ENCODE assay signal across 8 cellular contexts in genomic region chr3:153161714-153162512, GRCh38. TPM values are rescaled to one million over a fixed set of nuclear protein-coding genes. Genes with fewer than 3 reads are reported as not detected.
DNase-seq lines count a peak whose midpoint lies in the region; ATAC-seq and TF ChIP-seq lines count a peak whose summit lies in the region.

RAP2B (plus strand) TSS chr3:153162226; CDS start chr3:153162694, 468 bp downstream.

- TF ChIP-seq CTCF in GM10248 (IDR thresholded peaks at IDR 0.05; ENCODE audit: control extremely low read depth, extremely low read depth, low read depth, missing control alignments) (no peak), HFFc6 (IDR thresholded peaks at IDR 0.05) (no peak), NB4 (IDR thresholded peaks at IDR 0.05; ENCODE audit: low read depth, low read length) (no peak), heart left ventricle (IDR thresholded peaks at IDR 0.05) (peak in 1 of 12 donors; percentile 10), type B pancreatic cell (conservative IDR thresholded peaks at IDR 0.05) (no peak)

- intact Hi-C loops in heart left ventricle (cut with DNase I): loop anchor here in 8 of 10 donors (2.0 to 10.0 kb wide), 13 partner anchors 60 to 605 kb away; no protein-coding TSS in a partner anchor
- intact Hi-C loops in posterior cingulate gyrus (cut with DNase I): loop anchor here (10.0 kb wide), 1 partner anchor 603 kb away; no protein-coding TSS in a partner anchor

- peak within 1 kb of the TSS; percentile 96 for H3K27ac Mint-ChIP-seq in HFFc6
- H3K27ac Mint-ChIP-seq in T-cell: peak within 1 kb of the TSS; percentile 96
- peak within 1 kb of the TSS; percentile 99 for H3K27ac Mint-ChIP-seq in type B pancreatic cell

- no peaks in the 10 kb centered on the region for H3K27me3 ChIP-seq in heart left ventricle

- DNase-seq in GM10248 (ENCODE audit: extremely low spot score) (peak; percentile 94), HFFc6 (peak; percentile 92), NB4 (ENCODE audit: low read depth) (peak; percentile 96), T-cell (peak; percentile 79 to 97 (median 86)), heart left ventricle (peak; percentile 96 to 98 (median 97)), posterior cingulate gyrus (peak; percentile 88 to 98 (median 92)), type B pancreatic cell (ENCODE audit: extremely low spot score, unreplicated experiment) (peak; percentile 94)

- POLR2A ChIA-PET in GM10248 (lab: Yijun Ruan, JAX): no interaction called here
- POLR2A ChIA-PET in T-cell (lab: Charles Lee): interaction anchor here (0.6 to 2.0 kb wide), 5 partner anchors 13 to 896 kb away, joined by 3 to 7 read pairs (median 4); no protein-coding TSS in a partner anchor

- peaks cover 5% of the 10 kb centered on the region for H3K27me3 Mint-ChIP-seq in HFFc6 (ENCODE audit: insufficient read depth)
- H3K27me3 Mint-ChIP-seq in T-cell: no peaks in the 10 kb centered on the region
- no peaks in the 10 kb centered on the region for H3K27me3 Mint-ChIP-seq in type B pancreatic cell

- H3K27ac ChIP-seq in adipose tissue (ENCODE audit: low read depth, low read length) (peak within 1 kb of the TSS; percentile 86), heart left ventricle (peak within 1 kb of the TSS; percentile 64 to 98 (median 89))

- TF ChIP-seq POLR2A in NB4 (IDR thresholded peaks at IDR 0.05; ENCODE audit: extremely low read depth, insufficient read length) (peak; percentile 92), heart left ventricle (IDR thresholded peaks at IDR 0.05) (peak; percentile 58 to 98)

- no peaks in the 10 kb centered on the region for H3K9me3 Mint-ChIP-seq in HFFc6
- H3K9me3 Mint-ChIP-seq in T-cell: no peaks in the 10 kb centered on the region
- no peaks in the 10 kb centered on the region for H3K9me3 Mint-ChIP-seq in type B pancreatic cell

- H3K4me1 Mint-ChIP-seq in HFFc6 (ENCODE audit: low read depth): peaks cover 43% of the 10 kb centered on the region
- H3K4me1 Mint-ChIP-seq in T-cell: peaks cover 37 to 45% (median 44%) of the 10 kb centered on the region in 3 donors
- peaks cover 45% of the 10 kb centered on the region for H3K4me1 Mint-ChIP-seq in type B pancreatic cell (ENCODE audit: unreplicated experiment)

- H3K36me3 Mint-ChIP-seq in HFFc6 (ENCODE audit: low read depth) (peaks cover 44% of the 10 kb centered on the region), T-cell (peaks cover 6% of the 10 kb centered on the region), type B pancreatic cell (peaks cover 32% of the 10 kb centered on the region)

- H3K4me3 ChIP-seq in NB4 (ENCODE audit: low read depth, low read length) (peak within 1 kb of the TSS; percentile 91), heart left ventricle (peak within 1 kb of the TSS; percentile 44 to 98 (median 82))

- ATAC-seq in T-cell (replicated peaks in 1 of 4) (peak; percentile 61 to 67 (median 66)), heart left ventricle (peak; percentile 79 to 94 (median 91))

- WGBS in adipose tissue, 3 donors: 0 to 1% (median 0%) methylated on average over 74 to 91 of the region's 91 CpGs
- WGBS in heart left ventricle, 4 donors: 0 to 1% (median 1%) methylated on average over 25 to 91 of the region's 91 CpGs

- H3K4me3 Mint-ChIP-seq in HFFc6 (peak within 1 kb of the TSS; percentile 99), T-cell (peak within 1 kb of the TSS; percentile 96 to 99 (median 98)), type B pancreatic cell (peak within 1 kb of the TSS; percentile 99)

- peaks cover 0 to 12% (median 0%) of the 10 kb centered on the region in 9 donors for H3K36me3 ChIP-seq in heart left ventricle

- CTCF ChIA-PET in GM10248 (lab: Yijun Ruan, JAX) (interaction anchor here (1.0 to 1.7 kb wide), 4 partner anchors 20 to 606 kb away, joined by 3 to 6 read pairs (median 4); no protein-coding TSS in a partner anchor), T-cell (lab: Charles Lee) (interaction anchor here (0.5 to 1.8 kb wide), 19 partner anchors 8 to 1994 kb away, joined by 3 to 12 read pairs (median 4); no protein-coding TSS in a partner anchor)

- H3K4me1 ChIP-seq in heart left ventricle: peaks cover 0 to 39% (median 21%) of the 10 kb centered on the region in 12 donors

- H3K9me3 ChIP-seq in heart left ventricle: no peaks in the 10 kb centered on the region

RNA-seq across cellular contexts. Expression of gene RAP2B, which starts in this region (rescaled TPM):
- total RNA-seq in HFFc6 (2021; fragmentation: NEBNext Ultra II Directional; extraction: Animal tissue kit (Norgen Biotek cat#: 25700)): 10 to 100 TPM; 13.3 to 20.9 (median 18.6) TPM
- total RNA-seq in T-cell (10 to 100 TPM; 16.3 to 35.8 (median 28.1) TPM), heart left ventricle (10 to 100 TPM in 2 of 9 donors, 1 to 10 TPM in 7; 2.4 to 23.8 (median 3.8) TPM), type B pancreatic cell (ENCODE audit: low replicate concordance) (16.5 and 33.1 TPM in 2 replicates)
- polyA plus RNA-seq in adipose tissue (1 to 10 TPM; 1.4 to 5.7 (median 4.5) TPM), heart left ventricle (1 to 10 TPM in 1 of 2 donors, under 1 TPM in 1; 0.99 to 1.5 TPM)

Comparison
In these comparisons a context has a peak if more than half of its experiments do, and no peak if none do; other contexts are left out.
1. Peak in every context shown above with its lines: DNase-seq, ATAC-seq, H3K4me3 ChIP-seq and H3K27ac ChIP-seq.